In the genomic region with DNA sequence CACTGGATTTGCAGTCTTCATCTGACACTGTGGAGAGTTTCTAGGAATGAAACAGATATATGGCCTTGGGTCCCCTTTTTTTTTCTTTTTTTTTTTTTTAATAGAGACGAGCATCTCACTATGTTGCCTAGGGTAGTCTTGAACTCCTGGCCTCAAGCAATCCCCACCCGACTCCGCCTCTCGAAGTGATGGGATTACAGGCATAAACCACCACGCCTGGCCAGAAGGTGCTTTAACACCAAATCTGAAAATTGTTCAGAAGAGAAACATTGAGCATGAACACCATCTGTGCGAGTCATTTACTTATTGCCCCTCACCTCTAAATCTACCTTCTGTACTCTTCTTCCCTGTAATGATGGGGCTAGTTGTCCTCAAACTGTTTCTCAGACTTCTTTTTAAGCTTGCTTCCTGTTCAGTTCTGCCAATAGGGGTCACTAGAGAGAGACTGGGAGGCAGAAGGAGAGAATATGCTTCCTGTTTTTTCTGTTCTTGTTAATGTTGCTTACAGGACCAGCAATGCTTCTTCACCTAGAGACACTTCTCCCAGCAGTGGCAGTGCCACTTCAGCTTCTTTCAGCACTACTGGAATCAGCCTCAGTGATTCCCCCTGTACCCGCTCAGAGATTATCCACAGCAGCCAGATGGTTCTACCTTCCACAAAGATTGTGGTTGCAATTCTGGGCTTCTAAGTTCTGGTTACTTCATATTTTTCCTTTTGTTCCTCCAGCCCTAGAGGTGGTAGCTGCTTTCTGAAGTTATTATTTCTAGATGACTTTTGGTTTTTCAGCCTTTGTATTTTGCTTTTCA, we compare ENCODE assay signal across 1 cellular context.
TF ChIP-seq lines count a peak whose summit lies in the region.

No MANE protein-coding gene starts in this region.

TF ChIP-seq in neural cell, 6 proteins besides CTCF, POLR2A, EP300 and RAD21 (continued from another document):
- TF ChIP-seq REST (IDR thresholded peaks at IDR 0.05; ENCODE audit: borderline replicate concordance) (no peak), POLR2AphosphoS5 (IDR thresholded peaks at IDR 0.05) (no peak), EZH2 (IDR thresholded peaks at IDR 0.05; ENCODE audit: borderline replicate concordance, insufficient read depth, low read length, poor library complexity, severe bottlenecking) (no peak), SMC3 (conservative IDR thresholded peaks at IDR 0.05; ENCODE audit: poor library complexity) (no peak)
